In the genomic region with DNA sequence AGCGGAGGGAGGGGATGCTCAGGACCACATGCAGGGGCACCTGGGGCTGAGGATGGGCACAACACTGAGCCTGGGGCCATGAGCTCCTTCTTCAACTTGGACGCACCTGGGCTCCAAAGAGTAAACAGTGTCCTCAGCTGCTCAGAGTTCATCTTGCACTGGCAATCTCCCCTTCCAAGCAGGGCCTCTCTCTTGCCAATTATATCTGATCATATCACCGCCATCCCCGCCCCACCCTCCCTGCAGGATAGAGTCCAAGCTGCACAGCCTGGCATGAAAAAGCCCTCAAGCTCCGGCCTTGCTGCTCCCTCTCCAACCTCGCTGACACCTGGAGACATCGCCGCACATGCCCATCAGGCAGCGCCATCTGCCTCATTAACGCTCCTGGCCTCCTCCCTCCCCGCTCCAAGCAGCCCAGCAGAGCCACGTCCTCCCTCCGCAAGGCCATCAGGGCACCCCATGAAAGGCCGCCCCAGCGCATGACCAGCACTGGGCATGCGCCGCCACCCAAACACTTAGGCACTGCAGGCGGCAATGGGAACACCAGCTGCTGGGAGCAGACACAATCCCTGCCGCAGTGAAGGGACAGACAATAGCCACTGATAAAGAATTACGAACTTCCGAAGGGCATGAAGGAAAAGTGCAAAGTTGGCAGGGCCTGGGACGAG, we compare ENCODE assay signal across 13 cellular contexts.
DNase-seq lines count a peak whose midpoint lies in the region; ATAC-seq and FAIRE-seq lines count a peak whose summit lies in the region.
"Had no signal": no experiment of that assay in that cellular context is flagged by ENCODE, and none has a peak within 500 bp of the region (broad histone marks: within the 10 kb centered on the region; RNA-seq: fewer than 3 reads in every experiment).

No MANE protein-coding gene starts in this region.

- no peaks in the 10 kb centered on the region for H3K27me3 ChIP-seq in skeletal muscle tissue (ENCODE audit: control insufficient read depth in 3 of 3, insufficient read depth in 3 of 3, low read length in 3 of 3)
- H3K27me3 ChIP-seq: pancreas had no signal

- no peaks in the 10 kb centered on the region for H3K9me3 ChIP-seq in KOPT-K1 (ENCODE audit: insufficient read depth, low read length, poor library complexity, severe bottlenecking)
- H3K9me3 ChIP-seq in skeletal muscle tissue (ENCODE audit: control insufficient read depth in 3 of 3, low read length in 3 of 3), result no peaks in the 10 kb centered on the region
- H3K9me3 ChIP-seq: pancreas had no signal

- CTCF ChIA-PET in activated naive CD4-positive, alpha-beta T cell treated with anti-CD3 and anti-CD28 coated beads, Interleukin-2, amount 10 ng/mL, durations not matched to agents 7 days and 5 days (lab: Charles Lee), result no interaction called here
- CTCF ChIA-PET in activated CD8-positive, alpha-beta memory T cell treated with anti-CD3 and anti-CD28 coated beads, Interleukin-2, amount 10 ng/mL, durations not matched to agents 7 days and 5 days (lab: Charles Lee), result interaction anchor here (2.0 kb wide), 1 partner anchor 22 kb away, joined by 6 read pairs; no protein-coding TSS in a partner anchor

- H3K27ac Mint-ChIP-seq in activated naive CD4-positive, alpha-beta T cell treated with anti-CD3 and anti-CD28 coated beads, Interleukin-2, amount 10 ng/mL, durations not matched to agents 7 days and 5 days, result no peak overlapping the region
- no peak overlapping the region for H3K27ac Mint-ChIP-seq in activated CD8-positive, alpha-beta memory T cell treated with anti-CD3 and anti-CD28 coated beads, Interleukin-2, amount 10 ng/mL, durations not matched to agents 7 days and 5 days
- H3K27ac Mint-ChIP-seq: activated naive CD4-positive, alpha-beta T cell treated with anti-CD3 and anti-CD28 coated beads, Interleukin-2, amount 50 U/mL, for 24 hours had no signal

- ATAC-seq in HG03520 (IDR thresholded peaks at IDR 0.05; ENCODE audit: unreplicated experiment), result no peak
- no peak for ATAC-seq in activated CD8-positive, alpha-beta memory T cell treated with anti-CD3 and anti-CD28 coated beads, Interleukin-2, amount 10 ng/mL, durations not matched to agents 7 days and 5 days

- peak overlapping the region in 1 of 3 donors; percentile 47 for H3K4me3 ChIP-seq in skeletal muscle tissue (ENCODE audit: low read length in 3 of 3)
- H3K4me3 ChIP-seq: pancreas had no signal

- H3K36me3 Mint-ChIP-seq in activated naive CD4-positive, alpha-beta T cell treated with anti-CD3 and anti-CD28 coated beads, Interleukin-2, amount 10 ng/mL, durations not matched to agents 7 days and 5 days, result no peaks in the 10 kb centered on the region
- no peaks in the 10 kb centered on the region for H3K36me3 Mint-ChIP-seq in activated CD8-positive, alpha-beta memory T cell treated with anti-CD3 and anti-CD28 coated beads, Interleukin-2, amount 10 ng/mL, durations not matched to agents 7 days and 5 days

- peaks cover 43% of the 10 kb centered on the region for H3K36me3 ChIP-seq in KOPT-K1 (ENCODE audit: insufficient read depth, low read length)
- no peaks in the 10 kb centered on the region for H3K36me3 ChIP-seq in skeletal muscle tissue (ENCODE audit: control insufficient read depth in 3 of 3, insufficient read depth in 3 of 3, low read length in 3 of 3)
- H3K36me3 ChIP-seq: pancreas had no signal

- H3K4me1 Mint-ChIP-seq in activated naive CD4-positive, alpha-beta T cell treated with anti-CD3 and anti-CD28 coated beads, Interleukin-2, amount 10 ng/mL, durations not matched to agents 7 days and 5 days, result peaks cover 15% of the 10 kb centered on the region
- peaks cover 18% of the 10 kb centered on the region for H3K4me1 Mint-ChIP-seq in activated CD8-positive, alpha-beta memory T cell treated with anti-CD3 and anti-CD28 coated beads, Interleukin-2, amount 10 ng/mL, durations not matched to agents 7 days and 5 days

- FAIRE-seq in HTR-8/SVneo (lab: Jason Lieb, UNC), result no peak
- FAIRE-seq: pancreas had no signal

- no peaks in the 10 kb centered on the region for H3K27me3 Mint-ChIP-seq in activated naive CD4-positive, alpha-beta T cell treated with anti-CD3 and anti-CD28 coated beads, Interleukin-2, amount 10 ng/mL, durations not matched to agents 7 days and 5 days
- no peaks in the 10 kb centered on the region for H3K27me3 Mint-ChIP-seq in activated CD8-positive, alpha-beta memory T cell treated with anti-CD3 and anti-CD28 coated beads, Interleukin-2, amount 10 ng/mL, durations not matched to agents 7 days and 5 days
- H3K27me3 Mint-ChIP-seq: activated naive CD4-positive, alpha-beta T cell treated with anti-CD3 and anti-CD28 coated beads, Interleukin-2, amount 50 U/mL, for 24 hours had no signal

- H3K9me3 Mint-ChIP-seq in activated naive CD4-positive, alpha-beta T cell treated with anti-CD3 and anti-CD28 coated beads, Interleukin-2, amount 10 ng/mL, durations not matched to agents 7 days and 5 days, result no peaks in the 10 kb centered on the region
- no peaks in the 10 kb centered on the region for H3K9me3 Mint-ChIP-seq in activated CD8-positive, alpha-beta memory T cell treated with anti-CD3 and anti-CD28 coated beads, Interleukin-2, amount 10 ng/mL, durations not matched to agents 7 days and 5 days (ENCODE audit: low read depth)
- H3K9me3 Mint-ChIP-seq: activated naive CD4-positive, alpha-beta T cell treated with anti-CD3 and anti-CD28 coated beads, Interleukin-2, amount 50 U/mL, for 24 hours had no signal

- H3K4me1 ChIP-seq in skeletal muscle tissue (ENCODE audit: control insufficient read depth in 3 of 3, insufficient read depth in 3 of 3, low read length in 3 of 3), result peaks cover 74 to 98% (median 92%) of the 10 kb centered on the region in 3 donors

- DNase-seq in NCI-H524 (lab: John Stamatoyannopoulos, UW) (peak; percentile 97 to 99), globus pallidus (ENCODE audit: low spot score) (peak; percentile 90), HTR-8/SVneo (ENCODE audit: insufficient read length, low spot score) (no peak)
- no peak for DNase-seq in activated naive CD4-positive, alpha-beta T cell treated with anti-CD3 and anti-CD28 coated beads, Interleukin-2, amount 10 ng/mL, durations not matched to agents 7 days and 5 days
- no peak for DNase-seq in activated CD8-positive, alpha-beta memory T cell treated with anti-CD3 and anti-CD28 coated beads, Interleukin-2, amount 10 ng/mL, durations not matched to agents 7 days and 5 days
- DNase-seq: activated CD4-positive, CD25-positive, alpha-beta regulatory T cell treated with anti-CD3 and anti-CD28 coated beads, Interleukin-2, amount 50 U/mL, for 72 hours; HCEC 1CT; pancreas; RPMI8226 had no signal

- H3K27ac ChIP-seq in KOPT-K1 (ENCODE audit: low read depth, low read length, poor library complexity, severe bottlenecking) (peak overlapping the region; percentile 33), skeletal muscle tissue (ENCODE audit: low read depth, low read length) (peak overlapping the region; percentile 29)
- H3K27ac ChIP-seq: pancreas had no signal

- H3K4me3 Mint-ChIP-seq in activated naive CD4-positive, alpha-beta T cell treated with anti-CD3 and anti-CD28 coated beads, Interleukin-2, amount 10 ng/mL, durations not matched to agents 7 days and 5 days, result no peak overlapping the region
- no peak overlapping the region for H3K4me3 Mint-ChIP-seq in activated CD8-positive, alpha-beta memory T cell treated with anti-CD3 and anti-CD28 coated beads, Interleukin-2, amount 10 ng/mL, durations not matched to agents 7 days and 5 days
- H3K4me3 Mint-ChIP-seq: activated naive CD4-positive, alpha-beta T cell treated with anti-CD3 and anti-CD28 coated beads, Interleukin-2, amount 50 U/mL, for 24 hours had no signal

- peak overlapping the region in 1 of 3 donors; percentile 69 for H3K9ac ChIP-seq in skeletal muscle tissue (ENCODE audit: low read depth in 1 of 3, low read length in 3 of 3)

Comparison
In these comparisons a context has a peak if more than half of its experiments do, and no peak if none do; other contexts are left out.
1. DNase-seq: peak in NCI-H524 (2 of 2) and globus pallidus (single experiment); none in HTR-8/SVneo (single experiment), activated naive CD4-positive, alpha-beta T cell treated with anti-CD3 and anti-CD28 coated beads, Interleukin-2, amount 10 ng/mL, durations not matched to agents 7 days and 5 days (single experiment) and activated CD8-positive, alpha-beta memory T cell treated with anti-CD3 and anti-CD28 coated beads, Interleukin-2, amount 10 ng/mL, durations not matched to agents 7 days and 5 days (single experiment).